In the genomic region with DNA sequence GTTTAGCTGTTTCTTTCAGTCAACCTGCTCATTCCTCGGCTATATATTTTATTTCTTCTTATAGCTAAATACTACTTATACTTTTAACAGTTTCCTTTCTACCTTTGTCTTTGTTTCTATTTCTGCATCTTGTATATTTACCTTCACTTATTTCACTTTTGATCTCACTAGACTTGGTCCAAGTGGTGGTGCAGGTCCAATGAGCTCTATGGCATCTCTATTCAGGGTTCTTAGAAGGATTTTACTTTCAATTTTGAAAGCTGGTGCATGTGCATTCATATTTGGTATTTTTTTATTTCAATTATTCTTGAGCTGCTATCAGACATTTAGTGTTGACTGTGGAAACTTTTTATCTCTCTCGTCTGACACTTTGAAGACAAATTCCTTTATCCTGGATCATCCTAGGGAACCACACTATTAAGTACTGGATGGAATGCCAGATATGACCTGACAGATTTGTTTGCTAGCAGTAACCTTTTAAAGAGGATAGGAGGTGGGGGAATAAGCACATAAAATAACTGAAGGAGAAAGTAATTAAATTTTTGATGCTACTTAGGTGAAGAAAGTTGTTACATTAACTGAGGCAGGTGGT, we compare ENCODE assay signal across 17 cellular contexts.
DNase-seq lines count a peak whose midpoint lies in the region; ATAC-seq and TF ChIP-seq lines count a peak whose summit lies in the region.
"Had no signal": no experiment of that assay in that cellular context is flagged by ENCODE, and none has a peak within 500 bp of the region (broad histone marks: within the 10 kb centered on the region; RNA-seq: fewer than 3 reads in every experiment).

No MANE protein-coding gene starts in this region.

- CTCF ChIA-PET in PC-9 (lab: Charles Lee) = no interaction called here

- intact Hi-C loops in PC-9 (cut with micrococcal nuclease; ENCODE audit: unreplicated experiment) = no loop called here
- intact Hi-C loops in thyroid gland (cut with DNase I) = no loop called here

- no peak overlapping the region for H3K27ac ChIP-seq in PC-9
- no peak overlapping the region for H3K27ac ChIP-seq in fibroblast of lung (ENCODE audit: insufficient read depth, low read length)
- no peak overlapping the region for H3K27ac ChIP-seq in parathyroid adenoma
- no peak overlapping the region for H3K27ac ChIP-seq in thyroid gland

- DNase-seq in ELR (ENCODE audit: low read depth) (peak; percentile 11), PC-9 (no peak), fibroblast of lung (ENCODE audit: low read depth in 2 of 2) (peak in 1 of 2 donors; percentile 62), COLO829 (ENCODE audit: low spot score) (no peak), thyroid gland (no peak)
- DNase-seq: CD8-positive, alpha-beta T cell; DMS 273 treated with DMSO at 0.1 percent for 48 hours; H7; KBM-7; NCI-H1092; NCI-H187; NCI-H2171; SIG-M5; SW 1271 had no signal

- H3K36me3 ChIP-seq in PC-9 (ENCODE audit: low read depth) (no peaks in the 10 kb centered on the region), fibroblast of lung (ENCODE audit: control insufficient read depth, insufficient read depth, low read length) (no peaks in the 10 kb centered on the region), parathyroid adenoma (ENCODE audit: control insufficient read depth, insufficient read depth, low read length) (no peaks in the 10 kb centered on the region), thyroid gland (no peaks in the 10 kb centered on the region)

- BruUV-seq in PC-9 (replicated peaks; lab: Mats Ljungman, UMichigan) = no TSS peak

- 0 out of 2 replicates have a peak overlapping the region, but pooled peaks have one; percentile 39 for H2AFZ ChIP-seq in PC-9
- no peak overlapping the region for H2AFZ ChIP-seq in fibroblast of lung (ENCODE audit: low read length)
- H2AFZ ChIP-seq in parathyroid adenoma = peak overlapping the region; percentile 36

- H3K9me3 ChIP-seq in PC-9 (ENCODE audit: insufficient read depth, low read depth) = no peaks in the 10 kb centered on the region
- no peaks in the 10 kb centered on the region for H3K9me3 ChIP-seq in fibroblast of lung (ENCODE audit: control insufficient read depth, insufficient read depth, low read depth, low read length)
- no peaks in the 10 kb centered on the region for H3K9me3 ChIP-seq in parathyroid adenoma (ENCODE audit: control insufficient read depth, low read length)
- H3K9me3 ChIP-seq in thyroid gland = no peaks in the 10 kb centered on the region

- H3K79me2 ChIP-seq in PC-9 (ENCODE audit: low read depth) (no peaks in the 10 kb centered on the region), fibroblast of lung (ENCODE audit: control insufficient read depth, insufficient read depth, low read length) (no peaks in the 10 kb centered on the region), parathyroid adenoma (no peaks in the 10 kb centered on the region)

- POLR2A ChIA-PET in PC-9 (lab: Charles Lee; ENCODE audit: unreplicated experiment) = no interaction called here

- no peaks in the 10 kb centered on the region for H3K4me1 ChIP-seq in PC-9 (replicated peaks; ENCODE audit: insufficient read depth)
- no peaks in the 10 kb centered on the region for H3K4me1 ChIP-seq in fibroblast of lung (ENCODE audit: control insufficient read depth, extremely low read depth, insufficient read depth, low read length)
- no peaks in the 10 kb centered on the region for H3K4me1 ChIP-seq in parathyroid adenoma
- H3K4me1 ChIP-seq in thyroid gland = peaks cover 5 to 6% of the 10 kb centered on the region in 2 donors

- H3K27me3 ChIP-seq in PC-9 (ENCODE audit: insufficient read depth, low read depth) = no peaks in the 10 kb centered on the region
- H3K27me3 ChIP-seq in fibroblast of lung (ENCODE audit: control insufficient read depth, insufficient read depth, low read length) = no peaks in the 10 kb centered on the region
- H3K27me3 ChIP-seq in parathyroid adenoma (ENCODE audit: control insufficient read depth, insufficient read depth, low read length) = no peaks in the 10 kb centered on the region
- H3K27me3 ChIP-seq in thyroid gland = no peaks in the 10 kb centered on the region

- no peak overlapping the region for H3K9ac ChIP-seq in fibroblast of lung (ENCODE audit: insufficient read depth, low read length)
- H3K9ac ChIP-seq in parathyroid adenoma = no peak overlapping the region

- 83 to 89% methylated on average over 2 of the region's 2 CpGs for WGBS in thyroid gland, 2 donors

- ATAC-seq in HG03460 (IDR thresholded peaks at IDR 0.05; ENCODE audit: unreplicated experiment) (no peak), HG03039 (IDR thresholded peaks at IDR 0.05; ENCODE audit: unreplicated experiment) (no peak)
- ATAC-seq: CD8-positive, alpha-beta T cell had no signal

- H3K4me3 ChIP-seq in PC-9 (no peak overlapping the region), fibroblast of lung (replicated peaks in 1 of 4; ENCODE audit: control extremely low read depth in 1 of 4, insufficient read depth in 1 of 4, low read depth in 3 of 4, low read length in 4 of 4) (no peak overlapping the region), parathyroid adenoma (ENCODE audit: low read depth, low read length) (no peak overlapping the region), thyroid gland (replicated peaks in 1 of 3) (no peak overlapping the region)

- no peak for TF ChIP-seq POLR2A in thyroid gland (IDR thresholded peaks at IDR 0.05)

- no peaks in the 10 kb centered on the region for H3K9me2 ChIP-seq in PC-9 (ENCODE audit: insufficient read depth)

- H3K4me2 ChIP-seq in PC-9 (0 out of 2 replicates have a peak overlapping the region, but pooled peaks have one; percentile 19), fibroblast of lung (ENCODE audit: extremely low read depth, insufficient read depth, low read length) (peak overlapping the region; percentile 3), parathyroid adenoma (ENCODE audit: low read length) (no peak overlapping the region)

- no peaks in the 10 kb centered on the region for H3F3A ChIP-seq in PC-9 (ENCODE audit: insufficient read depth, low read depth)

- TF ChIP-seq CTCF in PC-9 (conservative IDR thresholded peaks at IDR 0.05) (no peak), fibroblast of lung (conservative IDR thresholded peaks at IDR 0.05 in 1 of 2, IDR thresholded peaks at IDR 0.05 in 1 of 2; ENCODE audit: low read depth in 1 of 2, low read length in 2 of 2) (no peak), parathyroid adenoma (IDR thresholded peaks at IDR 0.05) (no peak), thyroid gland (IDR thresholded peaks at IDR 0.05) (no peak)

- H4K20me1 ChIP-seq in PC-9 (ENCODE audit: insufficient read depth) = no peaks in the 10 kb centered on the region
- no peaks in the 10 kb centered on the region for H4K20me1 ChIP-seq in fibroblast of lung (ENCODE audit: control insufficient read depth, extremely low read depth, insufficient read depth, low read length)
